22 cellular contexts compared by ENCODE assay signal in the genomic region with DNA sequence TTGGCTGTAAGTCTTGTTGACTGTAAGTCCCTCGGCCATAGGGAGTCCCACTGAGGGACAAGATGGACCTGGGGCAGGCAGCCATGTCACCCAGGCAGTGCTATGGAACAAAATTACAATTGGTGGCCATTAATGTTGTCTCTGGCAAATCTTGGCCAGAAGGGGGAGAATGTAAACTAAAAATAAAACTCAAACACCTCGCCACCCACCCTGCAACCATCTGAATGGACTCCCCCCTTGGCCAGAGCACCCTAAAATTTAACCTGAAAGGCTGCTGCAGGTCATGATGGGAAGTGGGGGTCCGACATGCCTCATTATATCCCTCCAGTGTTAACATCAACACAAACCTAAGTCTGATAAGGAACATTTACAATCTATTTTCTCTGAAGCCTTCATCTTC. TPM values are rescaled to one million over a fixed set of nuclear protein-coding genes. Genes with fewer than 3 reads are reported as not detected.
"Had no signal": no experiment of that assay in that cellular context is flagged by ENCODE, and none has a peak within 500 bp of the region (broad histone marks: within the 10 kb centered on the region; RNA-seq: fewer than 3 reads in every experiment).

No MANE protein-coding gene starts in this region.

- H3K36me3 ChIP-seq: heart left ventricle, left lung had no signal

- H3K27ac ChIP-seq: esophagus muscularis mucosa, heart left ventricle, left lung, VCaP had no signal

- FAIRE-seq: endometrium, frontal cortex, islet of Langerhans had no signal

- H3K4me1 ChIP-seq: left lung had no signal

- H3K27me3 ChIP-seq: esophagus muscularis mucosa, heart left ventricle, left lung had no signal

- DNase-seq: activated CD4-positive, alpha-beta memory T cell treated with anti-CD3 and anti-CD28 coated beads, Interleukin-2, amount 10 ng/mL, durations not matched to agents 7 days and 5 days; activated CD4-positive, alpha-beta T cell treated with anti-CD3 and anti-CD28 coated beads for 36 hours; activated gamma-delta T cell treated with Interleukin-2 at 50 U/mL for 16 hours; activated naive CD8-positive, alpha-beta T cell treated with anti-CD3 and anti-CD28 coated beads for 36 hours; activated T-cell treated with anti-CD3 and anti-CD28 coated beads, Interleukin-2, amount 50 U/mL, for 48 hours; cerebellar nuclear complex; heart left ventricle; left lung; mucosa of descending colon; naive thymus-derived CD8-positive, alpha-beta T cell; occipital lobe; stimulated activated CD4-positive, alpha-beta T cell treated with anti-CD3 and anti-CD28 coated beads, Interleukin-2, amount 100 ng/mL, for 24 hours; stimulated activated naive B cell treated with anti-CD40 and anti-IgM and Interleukin-4, amounts not matched to agents 10 μg/mL and 1 μg/mL and 100 μg/mL, for 72 hours; substantia nigra had no signal

- H3K4me3 ChIP-seq: esophagus muscularis mucosa, heart left ventricle, left lung, mucosa of descending colon had no signal

- H3K9me3 ChIP-seq: esophagus muscularis mucosa had no signal

RNA-seq across cellular contexts. Expression of a gene that starts 20.5 kb away (rescaled TPM):
- total RNA-seq: activated CD4-positive, alpha-beta memory T cell treated with anti-CD3 and anti-CD28 coated beads, Interleukin-2, amount 10 ng/mL, durations not matched to agents 7 days and 5 days; activated CD4-positive, alpha-beta T cell treated with anti-CD3 and anti-CD28 coated beads for 36 hours; activated naive CD8-positive, alpha-beta T cell treated with anti-CD3 and anti-CD28 coated beads for 36 hours; dermis microvascular lymphatic vessel endothelial cell; naive thymus-derived CD8-positive, alpha-beta T cell; pulmonary artery endothelial cell had no signal
- polyA plus RNA-seq: naive thymus-derived CD8-positive, alpha-beta T cell had no signal

RNA-seq across cellular contexts. Expression of a gene that starts 28.1 kb away (rescaled TPM):
- total RNA-seq: activated CD4-positive, alpha-beta memory T cell treated with anti-CD3 and anti-CD28 coated beads, Interleukin-2, amount 10 ng/mL, durations not matched to agents 7 days and 5 days; activated CD4-positive, alpha-beta T cell treated with anti-CD3 and anti-CD28 coated beads for 36 hours; activated naive CD8-positive, alpha-beta T cell treated with anti-CD3 and anti-CD28 coated beads for 36 hours; dermis microvascular lymphatic vessel endothelial cell; esophagus muscularis mucosa; frontal cortex; left lung; mucosa of descending colon; naive thymus-derived CD8-positive, alpha-beta T cell; occipital lobe; pulmonary artery endothelial cell; sciatic nerve had no signal
- polyA plus RNA-seq: heart left ventricle; naive thymus-derived CD8-positive, alpha-beta T cell had no signal

RNA-seq across cellular contexts. Expression of a gene that starts 32.4 kb away (rescaled TPM):
- total RNA-seq: activated CD4-positive, alpha-beta memory T cell treated with anti-CD3 and anti-CD28 coated beads, Interleukin-2, amount 10 ng/mL, durations not matched to agents 7 days and 5 days; activated CD4-positive, alpha-beta T cell treated with anti-CD3 and anti-CD28 coated beads for 36 hours; activated naive CD8-positive, alpha-beta T cell treated with anti-CD3 and anti-CD28 coated beads for 36 hours; dermis microvascular lymphatic vessel endothelial cell; naive thymus-derived CD8-positive, alpha-beta T cell; pulmonary artery endothelial cell had no signal
- polyA plus RNA-seq: naive thymus-derived CD8-positive, alpha-beta T cell had no signal
